ENCODE assay signal across 8 cellular contexts in the genomic region with DNA sequence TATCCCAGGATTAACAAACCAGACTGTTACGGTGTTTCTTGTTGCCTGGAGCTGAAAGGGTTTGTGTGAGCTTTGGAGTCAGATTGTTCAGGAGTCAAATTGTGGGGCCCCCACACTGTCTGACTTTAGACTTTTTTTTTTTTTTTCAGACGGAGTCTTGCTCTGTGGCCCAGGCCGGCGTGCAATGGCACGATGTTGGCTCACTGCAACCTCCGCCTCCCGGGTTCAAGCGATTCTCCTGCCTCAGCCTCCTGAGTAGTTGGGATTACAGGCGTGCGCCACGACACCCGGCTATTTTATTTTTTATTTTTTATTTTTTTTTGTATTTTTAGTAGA. TPM values are rescaled to one million over a fixed set of nuclear protein-coding genes. Genes with fewer than 3 reads are reported as not detected.
DNase-seq lines count a peak whose midpoint lies in the region; ATAC-seq and TF ChIP-seq lines count a peak whose summit lies in the region.

No MANE protein-coding gene starts in this region.

- peaks cover 0 to 54% (median 35%) of the 10 kb centered on the region in 9 donors for H3K36me3 ChIP-seq in heart left ventricle
- peaks cover 19% of the 10 kb centered on the region for H3K36me3 ChIP-seq in brain microvascular endothelial cell (replicated peaks)
- H3K36me3 ChIP-seq in mesodermal cell (ENCODE audit: control insufficient read depth, insufficient read depth, low read length) = peaks cover 52% of the 10 kb centered on the region
- peaks cover 5% of the 10 kb centered on the region for H3K36me3 ChIP-seq in urinary bladder (ENCODE audit: insufficient read depth)

- H3K4me1 ChIP-seq in heart left ventricle = peaks cover 0 to 41% (median 13%) of the 10 kb centered on the region in 12 donors
- peaks cover 6% of the 10 kb centered on the region for H3K4me1 ChIP-seq in mesodermal cell (ENCODE audit: control insufficient read depth, insufficient read depth, low read length, poor library complexity, severe bottlenecking)
- H3K4me1 ChIP-seq in urinary bladder (ENCODE audit: insufficient read depth) = no peaks in the 10 kb centered on the region

- H3K9me3 ChIP-seq in heart left ventricle (no peaks in the 10 kb centered on the region), mesodermal cell (ENCODE audit: control insufficient read depth, low read length) (no peaks in the 10 kb centered on the region)

- peak overlapping the region; percentile 64 to 98 (median 92) for H3K4me3 ChIP-seq in heart left ventricle
- peak overlapping the region; percentile 99 for H3K4me3 ChIP-seq in brain microvascular endothelial cell (ENCODE audit: low read depth, low read length)
- peak overlapping the region; percentile 99 for H3K4me3 ChIP-seq in mesodermal cell (ENCODE audit: extremely low read depth, insufficient read depth, low read length, poor library complexity, severe bottlenecking)
- peak overlapping the region; percentile 72 for H3K4me3 ChIP-seq in urinary bladder (ENCODE audit: low read depth, low read length)

- no peak for ATAC-seq in heart left ventricle
- no peak for ATAC-seq in Right ventricle myocardium superior (ENCODE audit: poor library complexity)
- ATAC-seq in HG02852 (IDR thresholded peaks at IDR 0.05; ENCODE audit: unreplicated experiment) = no peak

- H3K27me3 ChIP-seq in heart left ventricle (no peaks in the 10 kb centered on the region), brain microvascular endothelial cell (replicated peaks) (no peaks in the 10 kb centered on the region)

- intact Hi-C loops in heart left ventricle (cut with DNase I) = loop anchor here in 4 of 10 donors (5.0 kb wide), 1 partner anchor 124 kb away; no protein-coding TSS in a partner anchor
- intact Hi-C loops in Right ventricle myocardium superior (cut with DNase I) = no loop called here

- TF ChIP-seq CTCF in heart left ventricle (IDR thresholded peaks at IDR 0.05) (no peak), brain microvascular endothelial cell (IDR thresholded peaks at IDR 0.05; ENCODE audit: low read depth, low read length, missing control alignments) (no peak)

- no peak for TF ChIP-seq POLR2A in heart left ventricle (IDR thresholded peaks at IDR 0.05)

- in situ Hi-C loops in brain microvascular endothelial cell (cut with HindIII; ENCODE audit: low pct_ligation_motif_present, low sequenced_read_pairs) = no loop called here

- DNase-seq in heart left ventricle = no peak
- no peak for DNase-seq in Right ventricle myocardium superior
- DNase-seq in brain microvascular endothelial cell = no peak
- DNase-seq in middle frontal gyrus (ENCODE audit: extremely low spot score, low spot score) = no peak
- DNase-seq in cerebellar cortex (ENCODE audit: low spot score) = no peak

- H3K27ac ChIP-seq in heart left ventricle = peak overlapping the region in 2 of 12 donors; percentile 80 to 82
- H3K27ac ChIP-seq in brain microvascular endothelial cell = no peak overlapping the region
- no peak overlapping the region for H3K27ac ChIP-seq in mesodermal cell (ENCODE audit: low read depth, low read length, severe bottlenecking)
- H3K27ac ChIP-seq in urinary bladder (ENCODE audit: low read depth) = no peak overlapping the region

- WGBS in heart left ventricle, 4 donors = 83 to 87% (median 87%) methylated on average over 12 of the region's 12 CpGs
- 90 to 97% methylated on average over 6 to 8 of the region's 12 CpGs for WGBS in mesodermal cell (ENCODE audit: insufficient coverage in 2 of 2), 2 experiments
- WGBS in urinary bladder = 85% methylated on average over 12 of the region's 12 CpGs

RNA-seq across cellular contexts. Expression of a gene that starts 0.8 kb away (rescaled TPM):
- total RNA-seq in heart left ventricle (10 to 100 TPM; 38.8 to 62.5 (median 45.4) TPM), Right ventricle myocardium superior (49.5 TPM), urinary bladder (15.9 TPM)
- polyA plus RNA-seq in heart left ventricle (10 to 100 TPM; 37.6 to 80.8 TPM), urinary bladder (36.3 TPM)
- polyA plus RNA-seq in mesodermal cell (2013, experiment 1 of 2) = 22.6 TPM
- 21.7 TPM for polyA plus RNA-seq in mesodermal cell (2013, experiment 2 of 2)

RNA-seq across cellular contexts. Expression of a gene that starts 11.0 kb away (rescaled TPM):
- total RNA-seq in heart left ventricle (1 to 10 TPM; 1.2 to 4.5 (median 1.9) TPM), Right ventricle myocardium superior (1.2 TPM), urinary bladder (11.9 TPM)
- polyA plus RNA-seq in heart left ventricle (1 to 10 TPM in 1 of 2 donors, under 1 TPM in 1; 0.84 to 1.2 TPM), urinary bladder (9.7 TPM)
- 6.4 TPM for polyA plus RNA-seq in mesodermal cell (2013, experiment 1 of 2)
- polyA plus RNA-seq in mesodermal cell (2013, experiment 2 of 2) = 5.1 TPM

RNA-seq across cellular contexts. Expression of a gene that starts 11.5 kb away (rescaled TPM):
- 10 to 100 TPM in 3 of 9 donors, 1 to 10 TPM in 5, under 1 TPM in 1; 0.95 to 16.6 (median 7.7) TPM for total RNA-seq in heart left ventricle
- 10 to 100 TPM in 1 of 2 donors, 1 to 10 TPM in 1; 9.4 to 28.5 TPM for polyA plus RNA-seq in heart left ventricle
- 7.2 TPM for total RNA-seq in Right ventricle myocardium superior
- polyA plus RNA-seq in mesodermal cell (2013, experiment 1 of 2) = 13.9 TPM
- polyA plus RNA-seq in mesodermal cell (2013, experiment 2 of 2) = 14.4 TPM
- 4.9 TPM for total RNA-seq in urinary bladder
- polyA plus RNA-seq in urinary bladder = 16.1 TPM

RNA-seq across cellular contexts. Expression of a gene that starts 16.6 kb away (rescaled TPM):
- total RNA-seq in heart left ventricle = under 1 TPM in 5 of 9 donors, not detected in 4; 0.16 to 0.77 (median 0.19) TPM
- under 1 TPM; 0.11 to 0.19 TPM for polyA plus RNA-seq in heart left ventricle
- not detected for total RNA-seq in Right ventricle myocardium superior
- polyA plus RNA-seq in mesodermal cell (2013, experiment 1 of 2) = 0.18 TPM
- 2.0 TPM for polyA plus RNA-seq in mesodermal cell (2013, experiment 2 of 2)
- 0.16 TPM for total RNA-seq in urinary bladder
- polyA plus RNA-seq in urinary bladder = 0.57 TPM

RNA-seq across cellular contexts. Expression of a gene that starts 28.5 kb away (rescaled TPM):
- 10 to 100 TPM; 11.3 to 18.9 (median 13.3) TPM for total RNA-seq in heart left ventricle
- 10 to 100 TPM; 13.6 to 15.8 TPM for polyA plus RNA-seq in heart left ventricle
- total RNA-seq in Right ventricle myocardium superior = 12.2 TPM
- polyA plus RNA-seq in mesodermal cell (2013, experiment 1 of 2) = 6.3 TPM
- polyA plus RNA-seq in mesodermal cell (2013, experiment 2 of 2) = 4.2 TPM
- total RNA-seq in urinary bladder = 4.0 TPM
- polyA plus RNA-seq in urinary bladder = 12.2 TPM
